20 cellular contexts compared by ENCODE assay signal in genomic region chr6:96853083-96853482, GRCh38.
"Had no signal": no experiment of that assay in that cellular context is flagged by ENCODE, and none has a peak within 500 bp of the region (broad histone marks: within the 10 kb centered on the region; RNA-seq: fewer than 3 reads in every experiment).

No MANE protein-coding gene starts in this region.

- ATAC-seq: left ventricle myocardium superior; pancreas; right cardiac atrium; stimulated activated memory B cell treated with anti-CD40 and anti-IgM and Interleukin-4, amounts not matched to agents 10 μg/mL and 1 μg/mL and 100 μg/mL, for 72 hours; upper lobe of right lung had no signal

- H3K27me3 ChIP-seq: pancreas, tibial artery, upper lobe of right lung, vagina had no signal

- H3K4me1 ChIP-seq: pancreas, tibial artery, upper lobe of right lung, vagina had no signal

- H3K36me3 ChIP-seq: pancreas, tibial artery, upper lobe of right lung, vagina had no signal

- H3K9me3 ChIP-seq: pancreas, upper lobe of right lung, vagina had no signal

- H3K4me3 ChIP-seq: coronary artery, lung, pancreas, tibial artery, upper lobe of right lung, vagina had no signal

- H3K27ac ChIP-seq: coronary artery, pancreas, tibial artery, upper lobe of right lung, vagina had no signal

- DNase-seq: effector CD4-positive, alpha-beta T cell; endodermal cell; erythroblast; foreskin fibroblast; immature natural killer cell; left colon; left ventricle myocardium superior; mesendoderm; naive B cell; occipital lobe; pancreas; right cardiac atrium; stimulated activated CD4-positive, alpha-beta T cell treated with anti-CD3 and anti-CD28 coated beads, Interleukin-4, amount 100 ng/mL, for 1 hour; tibial artery; upper lobe of right lung had no signal

- FAIRE-seq: endothelial cell of umbilical vein, pancreas had no signal
